1 cellular context compared by ENCODE assay signal in genomic region chr2:193103064-193103463, GRCh38.
TF ChIP-seq lines count a peak whose summit lies in the region.

No MANE protein-coding gene starts in this region.

TF ChIP-seq in SK-N-SH treated with all-trans-retinoic acid at 6 μM for 48 hours, 23 proteins besides CTCF, POLR2A, EP300 and RAD21 (continued from another document):
- TF ChIP-seq, protein P1, sequence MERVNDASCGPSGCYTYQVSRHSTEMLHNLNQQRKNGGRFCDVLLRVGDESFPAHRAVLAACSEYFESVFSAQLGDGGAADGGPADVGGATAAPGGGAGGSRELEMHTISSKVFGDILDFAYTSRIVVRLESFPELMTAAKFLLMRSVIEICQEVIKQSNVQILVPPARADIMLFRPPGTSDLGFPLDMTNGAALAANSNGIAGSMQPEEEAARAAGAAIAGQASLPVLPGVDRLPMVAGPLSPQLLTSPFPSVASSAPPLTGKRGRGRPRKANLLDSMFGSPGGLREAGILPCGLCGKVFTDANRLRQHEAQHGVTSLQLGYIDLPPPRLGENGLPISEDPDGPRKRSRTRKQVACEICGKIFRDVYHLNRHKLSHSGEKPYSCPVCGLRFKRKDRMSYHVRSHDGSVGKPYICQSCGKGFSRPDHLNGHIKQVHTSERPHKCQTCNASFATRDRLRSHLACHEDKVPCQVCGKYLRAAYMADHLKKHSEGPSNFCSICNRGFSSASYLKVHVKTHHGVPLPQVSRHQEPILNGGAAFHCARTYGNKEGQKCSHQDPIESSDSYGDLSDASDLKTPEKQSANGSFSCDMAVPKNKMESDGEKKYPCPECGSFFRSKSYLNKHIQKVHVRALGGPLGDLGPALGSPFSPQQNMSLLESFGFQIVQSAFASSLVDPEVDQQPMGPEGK (CRISPR knock-in tag; IDR thresholded peaks at IDR 0.05; ENCODE audit: borderline replicate concordance): no peak
- TF ChIP-seq ESRRG (CRISPR knock-in tag; IDR thresholded peaks at IDR 0.05) (no peak), TCF4 (CRISPR knock-in tag; IDR thresholded peaks at IDR 0.05; ENCODE audit: borderline replicate concordance) (no peak), ZFP3 (CRISPR knock-in tag; IDR thresholded peaks at IDR 0.05) (no peak), ZNF70 (CRISPR knock-in tag; IDR thresholded peaks at IDR 0.05) (no peak), CSRNP3 (CRISPR knock-in tag; IDR thresholded peaks at IDR 0.05) (no peak)
